In the genomic region with DNA sequence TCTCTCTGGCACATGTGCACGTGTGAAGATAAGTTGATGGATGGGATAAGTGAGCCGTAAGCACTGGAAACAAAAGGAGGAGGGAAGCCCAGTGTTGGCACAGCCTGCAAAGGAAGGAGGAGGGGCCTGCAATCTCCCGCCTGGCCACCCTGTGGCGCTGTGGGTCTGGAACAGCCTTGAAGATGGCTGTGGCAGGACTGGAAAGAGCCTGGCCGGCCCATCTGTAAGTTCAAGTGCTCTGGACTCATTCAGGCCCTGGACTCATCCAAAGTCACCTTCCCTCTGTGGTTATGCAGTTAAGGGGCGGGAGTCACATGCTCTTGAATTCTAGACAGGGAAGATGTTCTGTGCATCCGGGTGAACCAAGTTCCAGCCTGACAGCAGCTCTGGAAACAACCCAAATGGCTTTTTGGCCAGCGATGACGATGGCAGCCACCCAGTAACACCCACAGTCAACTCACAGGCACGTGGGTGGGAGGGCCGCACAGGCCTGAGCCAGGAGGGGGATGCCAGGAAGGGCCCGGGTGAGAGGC, we compare ENCODE assay signal across 9 cellular contexts. TPM values are rescaled to one million over a fixed set of nuclear protein-coding genes. Genes with fewer than 3 reads are reported as not detected.
A peak's percentile ranks its signal among the peaks of the same experiment; 100 is the strongest.
DNase-seq lines count a peak whose midpoint lies in the region; ATAC-seq and TF ChIP-seq lines count a peak whose summit lies in the region.
"Had no signal": no experiment of that assay in that cellular context is flagged by ENCODE, and none has a peak within 500 bp of the region (broad histone marks: within the 10 kb centered on the region; RNA-seq: fewer than 3 reads in every experiment).

No MANE protein-coding gene starts in this region.

- H3K79me2 ChIP-seq in H9 (ENCODE audit: insufficient read depth, low read length): peaks cover 3% of the 10 kb centered on the region; the same call in 1 of the 2 replicates

- peak; percentile 54 for TF ChIP-seq EP300 in esophagus muscularis mucosa (IDR thresholded peaks at IDR 0.05)

- no CpG with 5 or more reads among the region's 12 CpGs for WGBS in H9 (ENCODE audit: extremely low coverage, insufficient read length, low lambda C conversion rate)
- 41% methylated on average over 9 of the region's 12 CpGs for WGBS in esophagus muscularis mucosa

- peaks cover 17 to 31% (median 22%) of the 10 kb centered on the region in 7 donors for H3K9me3 Mint-ChIP-seq in CD14-positive monocyte
- H3K9me3 Mint-ChIP-seq in H9: peaks cover 14 to 20% of the 10 kb centered on the region in 2 experiments

- no peak overlapping the region for H2AK5ac ChIP-seq in H9 (ENCODE audit: insufficient read length, low read length)

- no peak overlapping the region for H3K14ac ChIP-seq in H9 (ENCODE audit: insufficient read depth, low read length)

- no peak for ATAC-seq in GM21723 (IDR thresholded peaks at IDR 0.05; ENCODE audit: unreplicated experiment)
- ATAC-seq in HG02885 (IDR thresholded peaks at IDR 0.05; ENCODE audit: poor library complexity, unreplicated experiment): no peak
- ATAC-seq in GM21526 (IDR thresholded peaks at IDR 0.05; ENCODE audit: low FRiP score, unreplicated experiment): no peak

- H3K9ac ChIP-seq in H9 (ENCODE audit: extremely low read depth, insufficient read length, low read length): no peak overlapping the region

- H4K91ac ChIP-seq in H9 (ENCODE audit: insufficient read length, low read depth, low read length): no peak overlapping the region

- H2BK12ac ChIP-seq in H9 (ENCODE audit: insufficient read length, low read depth, low read length): no peak overlapping the region

- H3K36me3 ChIP-seq in SJSA1: peaks cover 11% of the 10 kb centered on the region
- H3K36me3 ChIP-seq in esophagus muscularis mucosa: peaks cover 5 to 20% (median 15%) of the 10 kb centered on the region in 4 donors

- H3K36me3 Mint-ChIP-seq in CD14-positive monocyte (peaks cover 51 to 78% of the 10 kb centered on the region in 2 donors), H9 (ENCODE audit: insufficient read depth in 1 of 3, low read depth in 3 of 3) (peaks cover 27 to 28% (median 28%) of the 10 kb centered on the region in 3 experiments)

- H3K18ac ChIP-seq in H9 (ENCODE audit: insufficient read length, low read depth, low read length): no peak overlapping the region

- no peak for DNase-seq in CD14-positive monocyte (ENCODE audit: low spot score)
- peak; percentile 88 for DNase-seq in H9
- peak; percentile 46 to 58 for DNase-seq in SJSA1 (ENCODE audit: low read depth in 1 of 2, low spot score in 2 of 2)
- DNase-seq in esophagus muscularis mucosa (ENCODE audit: extremely low spot score): peak; percentile 94
- DNase-seq in mucosa of gallbladder (ENCODE audit: low spot score): peak; percentile 84

- TF ChIP-seq CTCF in CD14-positive monocyte (IDR thresholded peaks at IDR 0.05) (peak; percentile 76), H9 (conservative IDR thresholded peaks at IDR 0.05) (peak; percentile 93), esophagus muscularis mucosa (IDR thresholded peaks at IDR 0.05) (peak; percentile 90 to 93 (median 92))

- H3K27ac Mint-ChIP-seq in CD14-positive monocyte (peak overlapping the region in 1 of 7 donors; percentile 81), H9 (peak overlapping the region in 1 of 3 experiments; percentile 1; a peak in 1 of 7 replicates)

- no peak overlapping the region for H3K4me2 ChIP-seq in H9 (ENCODE audit: insufficient read depth, insufficient read length, low read length)

- intact Hi-C loops in CD14-positive monocyte (cut with micrococcal nuclease): loop anchor here in 1 of 2 donors (5.0 kb wide), 1 partner anchor 59 kb away; no protein-coding TSS in a partner anchor
- intact Hi-C loops in esophagus muscularis mucosa (cut with DNase I): loop anchor here (2.0 to 5.0 kb wide), 2 partner anchors 64 to 141 kb away; a partner anchor contains a TSS

- no peak overlapping the region for H4K5ac ChIP-seq in H9 (ENCODE audit: insufficient read length, low read depth, low read length)

- H3K9me3 ChIP-seq in H9 (ENCODE audit: control insufficient read depth, low read depth, low read length) (peaks cover 6% of the 10 kb centered on the region), SJSA1 (replicated peaks) (peaks cover 3% of the 10 kb centered on the region), esophagus muscularis mucosa (peaks cover 0 to 9% (median 7%) of the 10 kb centered on the region in 4 donors)

- no peak overlapping the region for H3K56ac ChIP-seq in H9 (ENCODE audit: insufficient read length, low read depth, low read length)

- no peak overlapping the region for H2BK5ac ChIP-seq in H9 (ENCODE audit: insufficient read length, low read length)

- no peak overlapping the region for H2BK120ac ChIP-seq in H9 (ENCODE audit: low read depth, low read length, poor library complexity, severe bottlenecking)

- no peaks in the 10 kb centered on the region for H3K23me2 ChIP-seq in H9 (ENCODE audit: insufficient read length, low read depth, low read length, poor library complexity, severe bottlenecking)

- H2BK15ac ChIP-seq in H9 (ENCODE audit: low read depth, low read length): no peak overlapping the region

- no peak overlapping the region for H4K8ac ChIP-seq in H9 (replicated peaks; ENCODE audit: insufficient read length, low read depth, low read length)

- H3K4me3 Mint-ChIP-seq in CD14-positive monocyte (no peak overlapping the region), H9 (peak overlapping the region in 1 of 2 experiments; percentile 46; a peak in 1 of 5 replicates)

- no peak for TF ChIP-seq POLR2A in esophagus muscularis mucosa (IDR thresholded peaks at IDR 0.05; ENCODE audit: low read depth)

- H4K20me1 ChIP-seq in H9 (ENCODE audit: control insufficient read depth, insufficient read depth, insufficient read length): no peaks in the 10 kb centered on the region

- H3T11ph ChIP-seq in H9 (ENCODE audit: low read length): no peak overlapping the region

- H3K4ac ChIP-seq in H9 (ENCODE audit: low read depth, low read length): no peak overlapping the region

- H3K4me3 ChIP-seq in SJSA1 (no peak overlapping the region), esophagus muscularis mucosa (no peak overlapping the region)
- H3K4me3 ChIP-seq: SK-N-MC had no signal

- no peaks in the 10 kb centered on the region for H3K27me3 ChIP-seq in H9 (ENCODE audit: insufficient read depth, low read length)
- no peaks in the 10 kb centered on the region for H3K27me3 ChIP-seq in SJSA1 (replicated peaks)
- H3K27me3 ChIP-seq in esophagus muscularis mucosa: no peaks in the 10 kb centered on the region

- peaks cover 3% of the 10 kb centered on the region for H3K79me1 ChIP-seq in H9 (ENCODE audit: insufficient read depth, low read depth, low read length, poor library complexity, severe bottlenecking)

- H3K4me1 ChIP-seq in H9 (ENCODE audit: insufficient read depth, low read length): peaks cover 5% of the 10 kb centered on the region; the same call in 1 of the 2 replicates
- H3K4me1 ChIP-seq in SJSA1 (replicated peaks): peaks cover 20% of the 10 kb centered on the region
- H3K4me1 ChIP-seq in esophagus muscularis mucosa: peaks cover 25 to 56% (median 40%) of the 10 kb centered on the region in 4 donors

- H3K23ac ChIP-seq in H9 (ENCODE audit: insufficient read length, low read depth, low read length): no peak overlapping the region

- H3K4me1 Mint-ChIP-seq in CD14-positive monocyte (peaks cover 10% of the 10 kb centered on the region), H9 (peaks cover 29 to 31% of the 10 kb centered on the region in 2 experiments)

- no peak overlapping the region for H2AFZ ChIP-seq in H9 (ENCODE audit: low read length)

- peaks cover 0 to 2% (median 0%) of the 10 kb centered on the region in 3 donors for H3K27me3 Mint-ChIP-seq in CD14-positive monocyte (ENCODE audit: low read depth in 3 of 3)
- no peaks in the 10 kb centered on the region for H3K27me3 Mint-ChIP-seq in H9 (ENCODE audit: low read depth)

- H3K27ac ChIP-seq in H9 (ENCODE audit: insufficient read length, low read depth, low read length) (no peak overlapping the region), SJSA1 (no peak overlapping the region), esophagus muscularis mucosa (replicated peaks in 1 of 4) (peak overlapping the region; percentile 79 to 89 (median 88))
- H3K27ac ChIP-seq: SK-N-MC had no signal

- no peak overlapping the region for H2BK20ac ChIP-seq in H9 (ENCODE audit: low read depth, low read length, poor library complexity, severe bottlenecking)

RNA-seq across cellular contexts. Expression of a gene that starts 50.4 kb away (rescaled TPM):
- polyA plus RNA-seq in CD14-positive monocyte: not detected
- total RNA-seq in H9 (2021): 6.7 and 7.8 TPM in 2 replicates
- not detected in 2 replicates for total RNA-seq in SJSA1 (2014; rRNA removed; shearing (Covaris generic))
- total RNA-seq in esophagus muscularis mucosa: 1 to 10 TPM; 1.2 to 2.5 (median 1.3) TPM
- 0.29 TPM for total RNA-seq in mucosa of gallbladder

Comparison
In these comparisons a context has a peak if more than half of its experiments do, and no peak if none do; other contexts are left out.
1. H3K27ac ChIP-seq: peak in esophagus muscularis mucosa (4 of 4); none in H9 (single experiment) and SJSA1 (single experiment).
2. Peak in every context shown above with its lines, with median percentiles within 50 percentile points of each other: CTCF ChIP-seq.